In genomic region chrX:49271341-49271740, GRCh38 we compare ENCODE assay signal across 11 cellular contexts. TPM values are rescaled to one million over a fixed set of nuclear protein-coding genes. Genes with fewer than 3 reads are reported as not detected.
DNase-seq lines count a peak whose midpoint lies in the region; FAIRE-seq and TF ChIP-seq lines count a peak whose summit lies in the region.
"Had no signal": no experiment of that assay in that cellular context is flagged by ENCODE, and none has a peak within 500 bp of the region (broad histone marks: within the 10 kb centered on the region; RNA-seq: fewer than 3 reads in every experiment).

No MANE protein-coding gene starts in this region.

- no peaks in the 10 kb centered on the region for H3K27me3 ChIP-seq in Caco-2 (replicated peaks; ENCODE audit: control insufficient read depth, insufficient read depth, low read length)
- H3K27me3 ChIP-seq in PC-9 (ENCODE audit: insufficient read depth, low read depth), result no peaks in the 10 kb centered on the region

- H3K36me3 ChIP-seq in Caco-2 (ENCODE audit: control insufficient read depth, insufficient read depth, low read length), result no peaks in the 10 kb centered on the region
- no peaks in the 10 kb centered on the region for H3K36me3 ChIP-seq in PC-9 (ENCODE audit: low read depth)

- H3K9me3 ChIP-seq in Caco-2, result no peaks in the 10 kb centered on the region
- H3K9me3 ChIP-seq in PC-9 (ENCODE audit: insufficient read depth, low read depth), result no peaks in the 10 kb centered on the region

- H3K36me3 Mint-ChIP-seq in Caco-2 (ENCODE audit: insufficient read depth, unreplicated experiment), result peaks cover 32% of the 10 kb centered on the region

- H3K27ac ChIP-seq in PC-9, result no peak overlapping the region

- H3K9me2 ChIP-seq in PC-9 (ENCODE audit: insufficient read depth), result no peaks in the 10 kb centered on the region

- TF ChIP-seq CTCF in Caco-2 (IDR thresholded peaks at IDR 0.05; ENCODE audit: insufficient read depth in 1 of 2, low read depth in 1 of 2, low read length in 1 of 2, severe bottlenecking in 1 of 2, unreplicated experiment in 1 of 2) (no peak), PC-9 (conservative IDR thresholded peaks at IDR 0.05) (no peak)

- TF ChIP-seq POLR2A in H54 (IDR thresholded peaks at IDR 0.05; ENCODE audit: low read depth, low read length), result no peak

- H3K27me3 Mint-ChIP-seq in Caco-2 (ENCODE audit: insufficient read depth, unreplicated experiment), result no peaks in the 10 kb centered on the region

- peak overlapping the region; percentile 59 for H3K27ac Mint-ChIP-seq in Caco-2 (ENCODE audit: unreplicated experiment)

- H4K20me1 ChIP-seq in PC-9 (ENCODE audit: insufficient read depth), result no peaks in the 10 kb centered on the region

- no peak for FAIRE-seq in H54 (lab: Jason Lieb, UNC)

- H3K4me2 ChIP-seq in PC-9, result peak overlapping the region; percentile 57

- peak overlapping the region; percentile 96 for H3K4me3 Mint-ChIP-seq in Caco-2 (ENCODE audit: unreplicated experiment)

- CTCF ChIA-PET in Caco-2 (lab: Charles Lee), result no interaction called here
- CTCF ChIA-PET in PC-9 (lab: Charles Lee), result no interaction called here

- BruUV-seq in Caco-2 (replicated peaks; lab: Mats Ljungman, UMichigan), result TSS peak; percentile 56
- BruUV-seq in PC-9 (replicated peaks; lab: Mats Ljungman, UMichigan), result TSS peak; percentile 28

- H3K79me2 ChIP-seq in PC-9 (ENCODE audit: low read depth), result no peaks in the 10 kb centered on the region

- POLR2A ChIA-PET in Caco-2 (lab: Charles Lee) (no interaction called here), PC-9 (lab: Charles Lee; ENCODE audit: unreplicated experiment) (no interaction called here)

- H3K4me1 ChIP-seq in Caco-2 (peaks cover 12% of the 10 kb centered on the region; the same call in 1 of the 2 replicates), PC-9 (replicated peaks; ENCODE audit: insufficient read depth) (peaks cover 6% of the 10 kb centered on the region; the same call in 1 of the 2 replicates)

- DNase-seq in Caco-2, result peak in 1 of 2 experiments; percentile 14
- DNase-seq in PC-9, result peak in 1 of 2 experiments; percentile 2
- peak; percentile 5 for DNase-seq in left kidney (ENCODE audit: low read depth, low spot score)
- no peak for DNase-seq in HuH-7.5 (ENCODE audit: low spot score)
- no peak for DNase-seq in H54 (ENCODE audit: insufficient read length, low spot score)
- DNase-seq in AG20443 (ENCODE audit: low spot score), result no peak
- DNase-seq: anterior cingulate cortex; GF-D8; IMR-90; Right ventricle myocardium superior; stimulated activated CD4-positive, alpha-beta T cell treated with anti-CD3 and anti-CD28 coated beads, Interleukin-4, amount 100 ng/mL, for 1 hour had no signal

- no peaks in the 10 kb centered on the region for H3F3A ChIP-seq in PC-9 (ENCODE audit: insufficient read depth, low read depth)

- no peak overlapping the region for H2AFZ ChIP-seq in PC-9

- no peak overlapping the region; the same call in 1 of the 2 replicates for H3K4me3 ChIP-seq in Caco-2 (ENCODE audit: low read depth, low read length)
- H3K4me3 ChIP-seq in PC-9, result no peak overlapping the region; the same call in 1 of the 2 replicates

- intact Hi-C loops in Caco-2 (cut with micrococcal nuclease; ENCODE audit: unreplicated experiment), result no loop called here
- intact Hi-C loops in PC-9 (cut with micrococcal nuclease; ENCODE audit: unreplicated experiment), result no loop called here

- H3K9me3 Mint-ChIP-seq in Caco-2 (ENCODE audit: unreplicated experiment), result no peaks in the 10 kb centered on the region

- H3K4me1 Mint-ChIP-seq in Caco-2 (ENCODE audit: low read depth, unreplicated experiment), result peaks cover 25% of the 10 kb centered on the region

RNA-seq across cellular contexts. Expression of gene PPP1R3F, which starts 1.7 kb away (rescaled TPM):
- total RNA-seq in Caco-2 (2022) (3.9 and 4.3 TPM in 2 replicates), PC-9 (2021) (3.6 and 5.2 TPM in 2 replicates)

RNA-seq across cellular contexts. Expression of gene FOXP3, which starts 6.8 kb away (rescaled TPM):
- total RNA-seq in Caco-2 (2022), result 0.84 and 0.88 TPM in 2 replicates
- not detected in 2 replicates for total RNA-seq in PC-9 (2021)
- total RNA-seq: IMR-90, Right ventricle myocardium superior had no signal

RNA-seq across cellular contexts. Expression of gene GAGE10, which starts 32.1 kb away (rescaled TPM):
- not detected in 2 replicates for total RNA-seq in Caco-2 (2022)
- not detected in 2 replicates for total RNA-seq in PC-9 (2021)
- total RNA-seq: IMR-90, Right ventricle myocardium superior had no signal

RNA-seq across cellular contexts. Expression of gene CCDC22, which starts 36.1 kb away (rescaled TPM):
- total RNA-seq in Caco-2 (2022) (16.7 and 17.4 TPM in 2 replicates), PC-9 (2021) (8.6 and 9.2 TPM in 2 replicates)

RNA-seq across cellular contexts. Expression of gene CACNA1F, which starts 38.2 kb away (rescaled TPM):
- total RNA-seq in Caco-2 (2022), result 0.05 and 0.09 TPM in 2 replicates
- not detected in 2 replicates for total RNA-seq in PC-9 (2021)
- total RNA-seq: IMR-90 had no signal
